ENCODE assay signal across 1 cellular context in the genomic region with DNA sequence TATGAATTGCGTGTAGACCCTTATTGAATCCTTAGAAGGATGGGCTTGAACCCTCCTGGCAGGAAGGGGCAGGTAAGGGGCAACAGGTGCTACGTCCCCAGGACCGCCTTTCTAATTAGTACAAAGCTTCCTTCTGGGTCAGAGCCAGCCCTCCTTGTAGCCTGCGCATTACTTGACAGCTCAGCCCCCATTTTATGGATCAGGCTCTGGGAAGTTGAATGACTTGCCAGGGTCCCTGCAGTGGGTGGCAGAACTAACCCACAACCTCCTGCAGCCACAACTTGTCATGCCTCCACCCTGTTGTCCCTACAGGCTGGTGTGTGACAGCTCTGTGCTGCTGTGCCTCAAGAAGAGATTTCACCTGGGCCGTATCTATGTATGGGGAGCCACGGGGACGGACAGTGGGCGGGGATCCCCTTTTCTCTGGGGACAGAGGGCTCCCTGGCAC.
TF ChIP-seq lines count a peak whose summit lies in the region.

No MANE protein-coding gene starts in this region.

TF ChIP-seq in IMR-90, 13 proteins besides CTCF, POLR2A, EP300 and RAD21:
- no peak for TF ChIP-seq MXI1 (IDR thresholded peaks at IDR 0.05; ENCODE audit: borderline replicate concordance, low read depth, low read length)
- TF ChIP-seq CHD1 (IDR thresholded peaks at IDR 0.05; ENCODE audit: low read depth, low read length) = no peak
- no peak for TF ChIP-seq CEBPB (IDR thresholded peaks at IDR 0.05; ENCODE audit: low read depth, low read length)
- TF ChIP-seq RFX5 (IDR thresholded peaks at IDR 0.05; ENCODE audit: low read depth, low read length) = no peak
- no peak for TF ChIP-seq NFE2L2 (IDR thresholded peaks at IDR 0.05; ENCODE audit: low read depth, low read length)
- no peak for TF ChIP-seq RCOR1 (IDR thresholded peaks at IDR 0.05; ENCODE audit: insufficient replicate concordance, low read length)
- TF ChIP-seq ELK1 (IDR thresholded peaks at IDR 0.05; ENCODE audit: borderline replicate concordance, low read depth, low read length) = no peak
- no peak for TF ChIP-seq SMC3 (IDR thresholded peaks at IDR 0.05; ENCODE audit: low read depth, low read length)
- TF ChIP-seq MAFK (IDR thresholded peaks at IDR 0.05; ENCODE audit: low read depth, low read length) = no peak
- no peak for TF ChIP-seq FOS (IDR thresholded peaks at IDR 0.05; ENCODE audit: low read depth, low read length)
- TF ChIP-seq, protein P1, sequence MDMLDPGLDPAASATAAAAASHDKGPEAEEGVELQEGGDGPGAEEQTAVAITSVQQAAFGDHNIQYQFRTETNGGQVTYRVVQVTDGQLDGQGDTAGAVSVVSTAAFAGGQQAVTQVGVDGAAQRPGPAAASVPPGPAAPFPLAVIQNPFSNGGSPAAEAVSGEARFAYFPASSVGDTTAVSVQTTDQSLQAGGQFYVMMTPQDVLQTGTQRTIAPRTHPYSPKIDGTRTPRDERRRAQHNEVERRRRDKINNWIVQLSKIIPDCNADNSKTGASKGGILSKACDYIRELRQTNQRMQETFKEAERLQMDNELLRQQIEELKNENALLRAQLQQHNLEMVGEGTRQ (IDR thresholded peaks at IDR 0.05; ENCODE audit: low read depth, low read length) = no peak
